ENCODE assay signal across 20 cellular contexts in the genomic region with DNA sequence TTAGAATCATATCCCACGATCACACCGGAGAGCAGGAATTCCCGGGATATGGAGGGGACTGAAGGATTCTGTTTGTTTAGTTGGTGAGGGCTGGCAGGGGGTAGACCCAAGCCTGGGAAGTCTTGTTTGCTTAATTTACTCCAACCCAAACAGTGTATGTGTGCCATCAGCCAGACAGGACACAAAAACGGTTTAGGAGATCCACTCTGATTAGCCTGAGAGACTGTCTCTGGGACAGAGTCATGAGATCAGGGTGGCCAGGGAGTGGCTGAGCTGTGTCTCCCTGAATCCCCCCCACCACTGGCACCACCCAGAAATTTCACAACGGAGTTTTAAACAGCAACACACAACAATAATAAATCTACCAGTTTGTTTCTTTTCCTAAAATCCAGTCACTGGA.
"Had no signal": no experiment of that assay in that cellular context is flagged by ENCODE, and none has a peak within 500 bp of the region (broad histone marks: within the 10 kb centered on the region; RNA-seq: fewer than 3 reads in every experiment).

No MANE protein-coding gene starts in this region.

- H3K27ac Mint-ChIP-seq: stimulated activated effector memory CD8-positive, alpha-beta T cell treated with anti-CD3 and anti-CD28 coated beads, Interleukin-12 subunit alpha, Interleukin-12 subunit beta, amount 100 ng/mL, for 72 hours had no signal

- H3K9me3 ChIP-seq: esophagus squamous epithelium, lower lobe of right lung, ovary, psoas muscle, sigmoid colon, thoracic aorta, tibial nerve, upper lobe of left lung had no signal

- H3K4me3 ChIP-seq: esophagus squamous epithelium, lower lobe of right lung, ovary, psoas muscle, sigmoid colon, thoracic aorta, tibial nerve, upper lobe of left lung had no signal

- H3K36me3 ChIP-seq: esophagus squamous epithelium, lower lobe of right lung, ovary, thoracic aorta, tibial nerve, upper lobe of left lung had no signal

- DNase-seq: cortex of kidney; effector memory CD8-positive, alpha-beta T cell; erythroblast; esophagus squamous epithelium; foreskin melanocyte; left ventricle myocardium superior; lower lobe of right lung; natural killer cell; occipital lobe; ovary; right cardiac atrium; sigmoid colon; stimulated activated CD4-positive, alpha-beta T cell treated with anti-CD3 and anti-CD28 coated beads, Interleukin-2, amount 100 ng/mL, for 24 hours; stimulated activated CD4-positive, alpha-beta T cell treated with anti-CD3 and anti-CD28 coated beads, Interleukin-4, amount 100 ng/mL, for 24 hours; stimulated activated naive CD8-positive, alpha-beta T cell treated with anti-CD3 and anti-CD28 coated beads, Interleukin-15, Interleukin-2, amounts not matched to agents 100 U/mL and 50 U/mL, for 24 hours; upper lobe of left lung had no signal

- H3K36me3 Mint-ChIP-seq: natural killer cell; stimulated activated effector memory CD8-positive, alpha-beta T cell treated with anti-CD3 and anti-CD28 coated beads, Interleukin-12 subunit alpha, Interleukin-12 subunit beta, amount 100 ng/mL, for 72 hours had no signal

- H3K4me1 ChIP-seq: esophagus squamous epithelium, lower lobe of right lung, psoas muscle, tibial nerve, upper lobe of left lung had no signal

- H3K9me3 Mint-ChIP-seq: effector memory CD8-positive, alpha-beta T cell; natural killer cell; stimulated activated effector memory CD8-positive, alpha-beta T cell treated with anti-CD3 and anti-CD28 coated beads, Interleukin-12 subunit alpha, Interleukin-12 subunit beta, amount 100 ng/mL, for 72 hours had no signal

- H3K4me1 Mint-ChIP-seq: stimulated activated effector memory CD8-positive, alpha-beta T cell treated with anti-CD3 and anti-CD28 coated beads, Interleukin-12 subunit alpha, Interleukin-12 subunit beta, amount 100 ng/mL, for 72 hours had no signal

- ATAC-seq: effector memory CD8-positive, alpha-beta T cell; left ventricle myocardium superior; lower lobe of right lung; natural killer cell; psoas muscle; right cardiac atrium; stimulated activated effector memory CD8-positive, alpha-beta T cell treated with anti-CD3 and anti-CD28 coated beads, Interleukin-12 subunit alpha, Interleukin-12 subunit beta, amount 100 ng/mL, for 72 hours; stimulated activated naive CD8-positive, alpha-beta T cell treated with anti-CD3 and anti-CD28 coated beads, Interleukin-15, Interleukin-2, amounts not matched to agents 100 U/mL and 50 U/mL, for 24 hours had no signal

- H3K4me3 Mint-ChIP-seq: effector memory CD8-positive, alpha-beta T cell; natural killer cell; stimulated activated effector memory CD8-positive, alpha-beta T cell treated with anti-CD3 and anti-CD28 coated beads, Interleukin-12 subunit alpha, Interleukin-12 subunit beta, amount 100 ng/mL, for 72 hours had no signal

- H3K27me3 ChIP-seq: ovary had no signal

- H3K27ac ChIP-seq: esophagus squamous epithelium, lower lobe of right lung, ovary, psoas muscle, sigmoid colon, thoracic aorta, tibial nerve, upper lobe of left lung had no signal
